31 cellular contexts compared by ENCODE assay signal in the genomic region with DNA sequence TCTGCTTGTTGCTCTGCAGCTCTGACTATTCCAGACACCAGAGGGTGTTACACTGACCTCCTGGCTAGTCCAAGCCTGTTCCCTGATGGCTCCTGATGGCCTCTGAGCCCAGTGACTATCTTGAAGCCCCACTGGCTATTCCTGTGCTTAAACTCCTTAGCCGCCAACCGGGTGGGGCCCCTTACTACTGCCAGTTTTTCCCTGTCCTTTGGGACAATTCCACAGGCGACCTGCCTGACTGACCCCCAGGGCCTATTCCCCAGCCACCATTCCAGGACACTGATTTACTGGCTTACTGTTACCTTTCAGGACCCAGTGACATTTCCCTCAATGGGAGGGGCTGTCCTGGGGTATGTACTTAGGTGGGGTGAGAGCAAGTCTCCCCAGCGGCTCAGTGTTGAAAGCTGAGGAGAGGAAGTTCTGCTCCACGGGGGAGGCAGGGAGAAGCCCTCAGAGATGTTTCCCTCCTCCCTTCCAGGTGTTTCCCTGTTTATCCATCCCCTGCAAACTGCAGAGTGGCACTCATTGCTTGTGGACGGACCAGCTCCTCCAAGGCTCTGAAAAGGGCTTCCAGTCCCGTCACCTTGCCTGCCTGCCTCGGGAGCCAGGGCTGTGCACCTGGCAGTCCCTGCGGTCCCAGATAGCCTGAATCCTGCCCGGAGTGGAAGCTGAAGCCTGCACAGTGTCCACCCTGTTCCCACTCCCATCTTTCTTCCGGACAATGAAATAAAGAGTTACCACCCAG. TPM values are rescaled to one million over a fixed set of nuclear protein-coding genes. Genes with fewer than 3 reads are reported as not detected.
DNase-seq lines count a peak whose midpoint lies in the region; ATAC-seq, FAIRE-seq and TF ChIP-seq lines count a peak whose summit lies in the region.
"Had no signal": no experiment of that assay in that cellular context is flagged by ENCODE, and none has a peak within 500 bp of the region (broad histone marks: within the 10 kb centered on the region; RNA-seq: fewer than 3 reads in every experiment).

No MANE protein-coding gene starts in this region.

- POLR2A ChIA-PET in MCF 10A (lab: Yijun Ruan, JAX) = interaction anchor here (0.9 kb wide), 1 partner anchor 165 kb away, joined by 3 read pairs; no protein-coding TSS in a partner anchor

- intact Hi-C loops in MCF 10A (cut with micrococcal nuclease) = no loop called here
- intact Hi-C loops in breast epithelium (cut with DNase I; ENCODE audit: low total_unique reads) = loop anchor here (5.0 kb wide), 1 partner anchor 59 kb away; no protein-coding TSS in a partner anchor

- peaks cover 46% of the 10 kb centered on the region for H3K36me3 Mint-ChIP-seq in MCF 10A (ENCODE audit: insufficient read depth, unreplicated experiment)
- H3K36me3 Mint-ChIP-seq in astrocyte (ENCODE audit: low read depth, unreplicated experiment) = no peaks in the 10 kb centered on the region
- peaks cover 4% of the 10 kb centered on the region for H3K36me3 Mint-ChIP-seq in osteocyte (ENCODE audit: unreplicated experiment)
- H3K36me3 Mint-ChIP-seq: natural killer cell had no signal

- CTCF ChIA-PET in MCF 10A (lab: Yijun Ruan, JAX) = interaction anchor here (0.6 to 0.7 kb wide), 2 partner anchors 8 to 9 kb away, joined by 3 to 4 read pairs; no protein-coding TSS in a partner anchor

- peaks cover 37% of the 10 kb centered on the region for H4K20me1 ChIP-seq in astrocyte (ENCODE audit: insufficient read depth, low read length)

- H3K27me3 ChIP-seq in breast epithelium = peaks cover 0 to 27% of the 10 kb centered on the region in 2 donors
- H3K27me3 ChIP-seq in astrocyte (ENCODE audit: insufficient read depth, low read length) = no peaks in the 10 kb centered on the region
- H3K27me3 ChIP-seq: brain microvascular endothelial cell, hepatocyte, testis had no signal

- H3K9me3 Mint-ChIP-seq in MCF 10A (ENCODE audit: unreplicated experiment) (no peaks in the 10 kb centered on the region), astrocyte (ENCODE audit: unreplicated experiment) (no peaks in the 10 kb centered on the region), osteocyte (ENCODE audit: unreplicated experiment) (no peaks in the 10 kb centered on the region)
- H3K9me3 Mint-ChIP-seq: activated T-helper 2 cell treated with anti-CD3 and anti-CD28 coated beads, Interferon-gamma antibody, Interleukin-2, Interleukin-4, amounts not matched to agents 10 μg/mL and 5 μg/mL and 100 μg/mL, durations not matched to agents 14 hours and 24 hours and 36 hours; CD4-positive, alpha-beta memory T cell; natural killer cell had no signal

- no peak overlapping the region for H2AFZ ChIP-seq in astrocyte (ENCODE audit: low read depth, low read length)
- H2AFZ ChIP-seq: hepatocyte had no signal

- H3K27ac Mint-ChIP-seq in MCF 10A (ENCODE audit: low read depth, unreplicated experiment) (peak overlapping the region; percentile 10), astrocyte (ENCODE audit: unreplicated experiment) (no peak overlapping the region), osteocyte (ENCODE audit: unreplicated experiment) (no peak overlapping the region)
- H3K27ac Mint-ChIP-seq: activated CD8-positive, alpha-beta T cell treated with anti-CD3 and anti-CD28 coated beads, Interleukin-2, amount 10 ng/mL, durations not matched to agents 7 days and 5 days; activated T-helper 2 cell treated with anti-CD3 and anti-CD28 coated beads, Interferon-gamma antibody, Interleukin-2, Interleukin-4, amounts not matched to agents 10 μg/mL and 5 μg/mL and 100 μg/mL, durations not matched to agents 14 hours and 24 hours and 36 hours; natural killer cell had no signal

- no peak overlapping the region for H3K4me3 ChIP-seq in breast epithelium
- no peak overlapping the region for H3K4me3 ChIP-seq in astrocyte (ENCODE audit: insufficient read depth, low read depth, low read length)
- no peak overlapping the region for H3K4me3 ChIP-seq in epithelial cell of proximal tubule (ENCODE audit: low read depth, low read length)
- H3K4me3 ChIP-seq: HAP-1, hepatocyte, lung, mucosa of descending colon, pancreas, testis had no signal

- H3K4me3 Mint-ChIP-seq in MCF 10A (ENCODE audit: unreplicated experiment) (peak overlapping the region; percentile 47), astrocyte (ENCODE audit: unreplicated experiment) (peak overlapping the region; percentile 75), osteocyte (ENCODE audit: unreplicated experiment) (no peak overlapping the region)
- H3K4me3 Mint-ChIP-seq: activated CD8-positive, alpha-beta T cell treated with anti-CD3 and anti-CD28 coated beads, Interleukin-2, amount 10 ng/mL, durations not matched to agents 7 days and 5 days; natural killer cell had no signal

- no peaks in the 10 kb centered on the region for H3K27me3 Mint-ChIP-seq in MCF 10A (ENCODE audit: insufficient read depth, unreplicated experiment)
- H3K27me3 Mint-ChIP-seq in astrocyte (ENCODE audit: low read depth, unreplicated experiment) = no peaks in the 10 kb centered on the region
- no peaks in the 10 kb centered on the region for H3K27me3 Mint-ChIP-seq in osteocyte (ENCODE audit: unreplicated experiment)
- H3K27me3 Mint-ChIP-seq: CD4-positive, alpha-beta memory T cell had no signal

- H3K4me1 Mint-ChIP-seq in MCF 10A (ENCODE audit: insufficient read depth, unreplicated experiment) (peaks cover 13% of the 10 kb centered on the region), astrocyte (ENCODE audit: low read depth, unreplicated experiment) (peaks cover 12% of the 10 kb centered on the region), osteocyte (ENCODE audit: unreplicated experiment) (peaks cover 16% of the 10 kb centered on the region)

- H3K27ac ChIP-seq in breast epithelium (peak overlapping the region in 1 of 2 donors; percentile 14), astrocyte (ENCODE audit: low read depth, low read length) (no peak overlapping the region)
- H3K27ac ChIP-seq: brain microvascular endothelial cell, hepatocyte, pancreas, testis had no signal

- no peak for TF ChIP-seq POLR2A in breast epithelium (IDR thresholded peaks at IDR 0.05)
- TF ChIP-seq POLR2A in GM18505 (IDR thresholded peaks at IDR 0.05; ENCODE audit: borderline replicate concordance, extremely low read depth, insufficient read depth, insufficient read length) = no peak

- ATAC-seq in HG03280 (IDR thresholded peaks at IDR 0.05; ENCODE audit: unreplicated experiment) (no peak), GM18505 (IDR thresholded peaks at IDR 0.05; ENCODE audit: unreplicated experiment) (no peak)
- ATAC-seq: activated CD8-positive, alpha-beta T cell treated with anti-CD3 and anti-CD28 coated beads, Interleukin-2, amount 10 ng/mL, durations not matched to agents 7 days and 5 days; mucosa of descending colon; natural killer cell; Panc1; stimulated activated naive CD8-positive, alpha-beta T cell treated with anti-CD3 and anti-CD28 coated beads, Interleukin-15, Interleukin-2, amounts not matched to agents 100 U/mL and 50 U/mL, for 24 hours had no signal

- H3K9me3 ChIP-seq in breast epithelium = no peaks in the 10 kb centered on the region
- no peaks in the 10 kb centered on the region for H3K9me3 ChIP-seq in astrocyte (ENCODE audit: insufficient read depth, low read depth, low read length)
- H3K9me3 ChIP-seq: HAP-1, mucosa of descending colon, pancreas, testis had no signal

- no TSS peak for BruUV-seq in MCF 10A (replicated peaks; lab: Mats Ljungman, UMichigan)

- no peaks in the 10 kb centered on the region for H3K36me3 ChIP-seq in breast epithelium
- no peaks in the 10 kb centered on the region for H3K36me3 ChIP-seq in astrocyte (ENCODE audit: insufficient read depth, low read length)
- H3K36me3 ChIP-seq: pancreas had no signal

- H3K4me2 ChIP-seq in astrocyte (ENCODE audit: low read length) = peak overlapping the region; percentile 93
- H3K4me2 ChIP-seq: hepatocyte had no signal

- peaks cover 29% of the 10 kb centered on the region for H3K79me2 ChIP-seq in astrocyte (ENCODE audit: insufficient read depth, low read length)

- H3K9ac ChIP-seq in astrocyte (ENCODE audit: low read length) = no peak overlapping the region

- H3K4me1 ChIP-seq in breast epithelium (no peaks in the 10 kb centered on the region), astrocyte (ENCODE audit: insufficient read depth, low read length) (peaks cover 24% of the 10 kb centered on the region)
- H3K4me1 ChIP-seq: pancreas had no signal

- DNase-seq in MCF 10A (ENCODE audit: unreplicated experiment) (no peak), breast epithelium (ENCODE audit: low spot score in 2 of 2) (no peak), astrocyte (ENCODE audit: low read depth) (no peak), epithelial cell of proximal tubule (ENCODE audit: low read depth) (no peak), osteocyte (ENCODE audit: extremely low spot score, unreplicated experiment) (peak; percentile 69), NCI-H1436 (lab: John Stamatoyannopoulos, UW) (no peak)
- DNase-seq: 8988T; activated CD8-positive, alpha-beta T cell treated with anti-CD3 and anti-CD28 coated beads, Interleukin-2, amount 10 ng/mL, durations not matched to agents 7 days and 5 days; activated naive CD4-positive, alpha-beta T cell treated with anti-CD3 and anti-CD28 coated beads, Interleukin-2, amount 50 U/mL, for 16 hours; activated T-cell treated with anti-CD3 and anti-CD28 coated beads for 4 hours; brain microvascular endothelial cell; CD4-positive, alpha-beta memory T cell; dermis blood vessel endothelial cell; mucosa of descending colon; MV-4-11; natural killer cell; NCI-H146; NCI-H446 treated with DMSO at 0.1 percent for 48 hours; NCI-H774; pancreas; SHP77 treated with DMSO at 0.1 percent for 48 hours; small intestine; stimulated activated naive CD8-positive, alpha-beta T cell treated with anti-CD3 and anti-CD28 coated beads, Interleukin-15, Interleukin-2, amounts not matched to agents 100 U/mL and 50 U/mL, for 24 hours; testis had no signal

- no peak for FAIRE-seq in astrocyte (lab: Jason Lieb, UNC)
- FAIRE-seq: pancreas, small intestine had no signal

- no peak for TF ChIP-seq CTCF in MCF 10A (IDR thresholded peaks at IDR 0.05; ENCODE audit: unreplicated experiment)
- no peak for TF ChIP-seq CTCF in breast epithelium (IDR thresholded peaks at IDR 0.05)
- no peak for TF ChIP-seq CTCF in astrocyte (IDR thresholded peaks at IDR 0.05; ENCODE audit: insufficient read depth, low read depth, low read length)
- TF ChIP-seq CTCF in epithelial cell of proximal tubule (conservative IDR thresholded peaks at IDR 0.05; ENCODE audit: low read depth, low read length) = peak; percentile 11
- no peak for TF ChIP-seq CTCF in osteocyte (IDR thresholded peaks at IDR 0.05)

RNA-seq across cellular contexts. Expression of a gene that starts 4.0 kb away (rescaled TPM):
- total RNA-seq in MCF 10A (2022) (647 and 720 TPM in 2 replicates), breast epithelium (100 to 1,000 TPM in 2 of 3 donors, 10 to 100 TPM in 1; 85.9 to 225 (median 180) TPM), astrocyte (479 and 678 TPM in 2 replicates), epithelial cell of proximal tubule (123 and 241 TPM in 2 replicates), osteocyte (403 and 405 TPM in 2 replicates)

RNA-seq across cellular contexts. Expression of a gene that starts 25.2 kb away (rescaled TPM):
- total RNA-seq in MCF 10A (2022) = 53.2 and 63.5 TPM in 2 replicates
- total RNA-seq in breast epithelium = 10 to 100 TPM; 27.9 to 37.6 (median 30.6) TPM
- 44.0 and 48.7 TPM in 2 replicates for total RNA-seq in astrocyte
- 31.5 and 43.7 TPM in 2 replicates for total RNA-seq in epithelial cell of proximal tubule
- 66.8 and 73.9 TPM in 2 replicates for total RNA-seq in osteocyte

RNA-seq across cellular contexts. Expression of a gene that starts 33.4 kb away (rescaled TPM):
- 0.27 and 0.49 TPM in 2 replicates for total RNA-seq in MCF 10A (2022)
- not detected for total RNA-seq in breast epithelium
- total RNA-seq in astrocyte = 1.6 and 2.2 TPM in 2 replicates
- 0.12 and 0.65 TPM in 2 replicates for total RNA-seq in epithelial cell of proximal tubule
- 0.71 and 1.9 TPM in 2 replicates for total RNA-seq in osteocyte
- total RNA-seq: dermis blood vessel endothelial cell had no signal

RNA-seq across cellular contexts. Expression of a gene that starts 43.5 kb away (rescaled TPM):
- total RNA-seq in MCF 10A (2022) = 0.56 and 0.71 TPM in 2 replicates
- total RNA-seq in breast epithelium = 10 to 100 TPM in 1 of 3 donors, 1 to 10 TPM in 2; 2.6 to 17.4 (median 3.3) TPM
- total RNA-seq in astrocyte = 0.17 and 1.1 TPM in 2 replicates
- total RNA-seq in epithelial cell of proximal tubule = 0.06 and 0.22 TPM in 2 replicates
- total RNA-seq in osteocyte = 0.57 and 0.97 TPM in 2 replicates
